ENCODE assay signal across 9 cellular contexts in the genomic region with DNA sequence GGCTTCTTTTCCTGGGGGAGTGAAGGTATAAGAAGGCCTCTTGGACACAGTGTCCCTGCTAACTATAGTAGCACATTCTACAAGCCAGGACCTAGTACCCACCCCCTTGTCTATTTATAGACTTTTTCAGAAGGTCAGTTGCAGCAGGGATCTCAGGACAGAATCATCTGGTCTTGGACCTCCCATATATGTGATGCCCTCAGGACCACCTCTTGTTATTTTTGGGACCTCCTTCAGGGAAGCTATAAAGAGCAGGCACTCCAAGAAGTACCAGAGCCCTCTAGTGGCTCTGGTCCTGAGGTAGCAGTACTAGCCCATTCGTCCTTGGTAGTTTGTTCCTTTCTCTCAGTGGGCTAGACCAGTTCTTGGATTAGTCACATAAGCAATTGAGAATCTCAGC. TPM values are rescaled to one million over a fixed set of nuclear protein-coding genes. Genes with fewer than 3 reads are reported as not detected.
DNase-seq lines count a peak whose midpoint lies in the region; ATAC-seq and TF ChIP-seq lines count a peak whose summit lies in the region.
"Had no signal": no experiment of that assay in that cellular context is flagged by ENCODE, and none has a peak within 500 bp of the region (broad histone marks: within the 10 kb centered on the region; RNA-seq: fewer than 3 reads in every experiment).

No MANE protein-coding gene starts in this region.

- peaks cover 15% of the 10 kb centered on the region for H3K4me1 Mint-ChIP-seq in activated T-helper 2 cell treated with anti-CD3 and anti-CD28 coated beads, Interferon-gamma antibody, Interleukin-2, Interleukin-4, amounts not matched to agents 10 μg/mL and 5 μg/mL and 100 μg/mL, durations not matched to agents 14 hours and 24 hours and 36 hours (ENCODE audit: low read depth)

- intact Hi-C loops in activated T-helper 2 cell treated with anti-CD3 and anti-CD28 coated beads, Interferon-gamma antibody, Interleukin-2, Interleukin-4, amounts not matched to agents 10 μg/mL and 5 μg/mL and 100 μg/mL, durations not matched to agents 14 hours and 24 hours and 36 hours (cut with micrococcal nuclease) = no loop called here

- H3K4me3 Mint-ChIP-seq in activated T-helper 2 cell treated with anti-CD3 and anti-CD28 coated beads, Interferon-gamma antibody, Interleukin-2, Interleukin-4, amounts not matched to agents 10 μg/mL and 5 μg/mL and 100 μg/mL, durations not matched to agents 14 hours and 24 hours and 36 hours (ENCODE audit: low read depth) = no peak overlapping the region

- no peaks in the 10 kb centered on the region for H3K27me3 Mint-ChIP-seq in activated T-helper 2 cell treated with anti-CD3 and anti-CD28 coated beads, Interferon-gamma antibody, Interleukin-2, Interleukin-4, amounts not matched to agents 10 μg/mL and 5 μg/mL and 100 μg/mL, durations not matched to agents 14 hours and 24 hours and 36 hours (ENCODE audit: low read depth)

- DNase-seq in AG04449 (ENCODE audit: low read depth, low spot score) (no peak), right atrium auricular region (ENCODE audit: low spot score) (no peak), NCI-H1092 (lab: John Stamatoyannopoulos, UW) (no peak), Ammon's horn (ENCODE audit: low spot score) (no peak), cerebellar nuclear complex (lab: John Stamatoyannopoulos, UW) (no peak)
- DNase-seq in activated T-helper 2 cell treated with anti-CD3 and anti-CD28 coated beads, Interferon-gamma antibody, Interleukin-2, Interleukin-4, amounts not matched to agents 10 μg/mL and 5 μg/mL and 100 μg/mL, durations not matched to agents 14 hours and 24 hours and 36 hours (ENCODE audit: low spot score) = no peak
- DNase-seq: midbrain had no signal

- CTCF ChIA-PET in AG04449 (lab: Yijun Ruan, JAX) = interaction anchor here (0.6 to 8.3 kb wide), 15 partner anchors 9 to 193 kb away, joined by 3 to 87 read pairs (median 5); a partner anchor contains a TSS

- peaks cover 41% of the 10 kb centered on the region for H3K36me3 Mint-ChIP-seq in activated T-helper 2 cell treated with anti-CD3 and anti-CD28 coated beads, Interferon-gamma antibody, Interleukin-2, Interleukin-4, amounts not matched to agents 10 μg/mL and 5 μg/mL and 100 μg/mL, durations not matched to agents 14 hours and 24 hours and 36 hours (ENCODE audit: low read depth)

- TF ChIP-seq CTCF in AG04449 (IDR thresholded peaks at IDR 0.05; ENCODE audit: insufficient read depth, low read length, missing control alignments) = peak; percentile 55
- peak; percentile 38; the same call in 1 of the 2 replicates for TF ChIP-seq CTCF in GM12875 (IDR thresholded peaks at IDR 0.05; ENCODE audit: borderline replicate concordance, insufficient read depth, low read depth, low read length)
- peak in 1 of 2 donors; percentile 54 for TF ChIP-seq CTCF in right atrium auricular region (IDR thresholded peaks at IDR 0.05)

- peaks cover 0 to 32% of the 10 kb centered on the region in 2 donors for H3K4me1 ChIP-seq in right atrium auricular region

- peaks cover 47% of the 10 kb centered on the region for H3K36me3 ChIP-seq in right atrium auricular region

- no peaks in the 10 kb centered on the region for H3K9me3 Mint-ChIP-seq in activated T-helper 2 cell treated with anti-CD3 and anti-CD28 coated beads, Interferon-gamma antibody, Interleukin-2, Interleukin-4, amounts not matched to agents 10 μg/mL and 5 μg/mL and 100 μg/mL, durations not matched to agents 14 hours and 24 hours and 36 hours

- no peak overlapping the region for H3K27ac Mint-ChIP-seq in activated T-helper 2 cell treated with anti-CD3 and anti-CD28 coated beads, Interferon-gamma antibody, Interleukin-2, Interleukin-4, amounts not matched to agents 10 μg/mL and 5 μg/mL and 100 μg/mL, durations not matched to agents 14 hours and 24 hours and 36 hours

- ATAC-seq in SK-N-SH treated with all-trans-retinoic acid at 6 μM for 48 hours = peak; percentile 31

- POLR2A ChIA-PET in AG04449 (lab: Yijun Ruan, JAX) = no interaction called here

- H3K27ac ChIP-seq in right atrium auricular region = peak overlapping the region; percentile 79 to 94

- H3K4me3 ChIP-seq in AG04449 (ENCODE audit: low read depth, low read length) (no peak overlapping the region), GM12875 (ENCODE audit: low read depth, low read length) (no peak overlapping the region), right atrium auricular region (no peak overlapping the region)

- no peaks in the 10 kb centered on the region for H3K9me3 ChIP-seq in right atrium auricular region

- H3K27me3 ChIP-seq in right atrium auricular region = no peaks in the 10 kb centered on the region

TF ChIP-seq in SK-N-SH treated with all-trans-retinoic acid at 6 μM for 48 hours, 23 proteins besides CTCF, POLR2A, EP300 and RAD21:
- TF ChIP-seq OSR1 (CRISPR knock-in tag; IDR thresholded peaks at IDR 0.05) (no peak), TOX (CRISPR knock-in tag; IDR thresholded peaks at IDR 0.05; ENCODE audit: borderline replicate concordance) (no peak), ZFP30 (CRISPR knock-in tag; IDR thresholded peaks at IDR 0.05) (no peak), TCF4 (CRISPR knock-in tag; IDR thresholded peaks at IDR 0.05; ENCODE audit: borderline replicate concordance) (no peak), BACH2 (CRISPR knock-in tag; IDR thresholded peaks at IDR 0.05; ENCODE audit: borderline replicate concordance) (no peak), ZNF565 (CRISPR knock-in tag; conservative IDR thresholded peaks at IDR 0.05; ENCODE audit: low read depth) (no peak), ZNF8 (CRISPR knock-in tag; IDR thresholded peaks at IDR 0.05) (no peak), ISL1 (CRISPR knock-in tag; IDR thresholded peaks at IDR 0.05) (no peak), ZC3H10 (CRISPR knock-in tag; IDR thresholded peaks at IDR 0.05) (no peak), SNAI2 (CRISPR knock-in tag; IDR thresholded peaks at IDR 0.05) (no peak), PPARA (CRISPR knock-in tag; IDR thresholded peaks at IDR 0.05; ENCODE audit: borderline replicate concordance) (no peak), ARNTL (CRISPR knock-in tag; IDR thresholded peaks at IDR 0.05; ENCODE audit: borderline replicate concordance, low read depth) (no peak), CSDC2 (CRISPR knock-in tag; IDR thresholded peaks at IDR 0.05) (no peak), ZNF70 (CRISPR knock-in tag; IDR thresholded peaks at IDR 0.05) (no peak), ZFP3 (CRISPR knock-in tag; IDR thresholded peaks at IDR 0.05) (no peak), ESRRG (CRISPR knock-in tag; IDR thresholded peaks at IDR 0.05) (no peak)
- TF ChIP-seq, protein P1, sequence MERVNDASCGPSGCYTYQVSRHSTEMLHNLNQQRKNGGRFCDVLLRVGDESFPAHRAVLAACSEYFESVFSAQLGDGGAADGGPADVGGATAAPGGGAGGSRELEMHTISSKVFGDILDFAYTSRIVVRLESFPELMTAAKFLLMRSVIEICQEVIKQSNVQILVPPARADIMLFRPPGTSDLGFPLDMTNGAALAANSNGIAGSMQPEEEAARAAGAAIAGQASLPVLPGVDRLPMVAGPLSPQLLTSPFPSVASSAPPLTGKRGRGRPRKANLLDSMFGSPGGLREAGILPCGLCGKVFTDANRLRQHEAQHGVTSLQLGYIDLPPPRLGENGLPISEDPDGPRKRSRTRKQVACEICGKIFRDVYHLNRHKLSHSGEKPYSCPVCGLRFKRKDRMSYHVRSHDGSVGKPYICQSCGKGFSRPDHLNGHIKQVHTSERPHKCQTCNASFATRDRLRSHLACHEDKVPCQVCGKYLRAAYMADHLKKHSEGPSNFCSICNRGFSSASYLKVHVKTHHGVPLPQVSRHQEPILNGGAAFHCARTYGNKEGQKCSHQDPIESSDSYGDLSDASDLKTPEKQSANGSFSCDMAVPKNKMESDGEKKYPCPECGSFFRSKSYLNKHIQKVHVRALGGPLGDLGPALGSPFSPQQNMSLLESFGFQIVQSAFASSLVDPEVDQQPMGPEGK (CRISPR knock-in tag; IDR thresholded peaks at IDR 0.05; ENCODE audit: borderline replicate concordance) = no peak
- TF ChIP-seq, protein P2, sequence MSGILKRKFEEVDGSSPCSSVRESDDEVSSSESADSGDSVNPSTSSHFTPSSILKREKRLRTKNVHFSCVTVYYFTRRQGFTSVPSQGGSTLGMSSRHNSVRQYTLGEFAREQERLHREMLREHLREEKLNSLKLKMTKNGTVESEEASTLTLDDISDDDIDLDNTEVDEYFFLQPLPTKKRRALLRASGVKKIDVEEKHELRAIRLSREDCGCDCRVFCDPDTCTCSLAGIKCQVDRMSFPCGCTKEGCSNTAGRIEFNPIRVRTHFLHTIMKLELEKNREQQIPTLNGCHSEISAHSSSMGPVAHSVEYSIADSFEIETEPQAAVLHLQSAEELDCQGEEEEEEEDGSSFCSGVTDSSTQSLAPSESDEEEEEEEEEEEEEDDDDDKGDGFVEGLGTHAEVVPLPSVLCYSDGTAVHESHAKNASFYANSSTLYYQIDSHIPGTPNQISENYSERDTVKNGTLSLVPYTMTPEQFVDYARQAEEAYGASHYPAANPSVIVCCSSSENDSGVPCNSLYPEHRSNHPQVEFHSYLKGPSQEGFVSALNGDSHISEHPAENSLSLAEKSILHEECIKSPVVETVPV (CRISPR knock-in tag; IDR thresholded peaks at IDR 0.05) = no peak

RNA-seq across cellular contexts. Expression of a gene that starts 4.3 kb away (rescaled TPM):
- 100 to 1,000 TPM in 1 of 2 donors, 10 to 100 TPM in 1; 68.5 to 149 TPM for total RNA-seq in right atrium auricular region
- total RNA-seq in activated T-helper 2 cell treated with anti-CD3 and anti-CD28 coated beads, Interferon-gamma antibody, Interleukin-2, Interleukin-4, amounts not matched to agents 10 μg/mL and 5 μg/mL and 100 μg/mL, durations not matched to agents 14 hours and 24 hours and 36 hours = 15.9 and 17.0 TPM in 2 replicates

RNA-seq across cellular contexts. Expression of a gene that starts 12.8 kb away (rescaled TPM):
- total RNA-seq in right atrium auricular region = 10 to 100 TPM; 12.4 to 22.1 TPM
- 66.0 and 78.0 TPM in 2 replicates for total RNA-seq in activated T-helper 2 cell treated with anti-CD3 and anti-CD28 coated beads, Interferon-gamma antibody, Interleukin-2, Interleukin-4, amounts not matched to agents 10 μg/mL and 5 μg/mL and 100 μg/mL, durations not matched to agents 14 hours and 24 hours and 36 hours

RNA-seq across cellular contexts. Expression of a gene that starts 29.1 kb away (rescaled TPM):
- 100 to 1,000 TPM; 236 to 513 TPM for total RNA-seq in right atrium auricular region
- 250 and 253 TPM in 2 replicates for total RNA-seq in activated T-helper 2 cell treated with anti-CD3 and anti-CD28 coated beads, Interferon-gamma antibody, Interleukin-2, Interleukin-4, amounts not matched to agents 10 μg/mL and 5 μg/mL and 100 μg/mL, durations not matched to agents 14 hours and 24 hours and 36 hours

RNA-seq across cellular contexts. Expression of a gene that starts 41.2 kb away (rescaled TPM):
- not detected for total RNA-seq in right atrium auricular region
- 0.39 and 1.4 TPM in 2 replicates for total RNA-seq in activated T-helper 2 cell treated with anti-CD3 and anti-CD28 coated beads, Interferon-gamma antibody, Interleukin-2, Interleukin-4, amounts not matched to agents 10 μg/mL and 5 μg/mL and 100 μg/mL, durations not matched to agents 14 hours and 24 hours and 36 hours

RNA-seq across cellular contexts. Expression of a gene that starts 44.8 kb away (rescaled TPM):
- total RNA-seq in right atrium auricular region = 10 to 100 TPM; 37.0 to 55.2 TPM
- total RNA-seq in activated T-helper 2 cell treated with anti-CD3 and anti-CD28 coated beads, Interferon-gamma antibody, Interleukin-2, Interleukin-4, amounts not matched to agents 10 μg/mL and 5 μg/mL and 100 μg/mL, durations not matched to agents 14 hours and 24 hours and 36 hours = 160 and 165 TPM in 2 replicates
